17 cellular contexts compared by ENCODE assay signal in genomic region chr19:4889034-4889825, GRCh38. TPM values are rescaled to one million over a fixed set of nuclear protein-coding genes. Genes with fewer than 3 reads are reported as not detected.
A peak's percentile ranks its signal among the peaks of the same experiment; 100 is the strongest.
DNase-seq lines count a peak whose midpoint lies in the region; ATAC-seq and TF ChIP-seq lines count a peak whose summit lies in the region.
"Had no signal": no experiment of that assay in that cellular context is flagged by ENCODE, and none has a peak within 500 bp of the region (broad histone marks: within the 10 kb centered on the region; RNA-seq: fewer than 3 reads in every experiment).

No MANE protein-coding gene starts in this region.

- H3K27me3 ChIP-seq in adipocyte (replicated peaks; ENCODE audit: control insufficient read depth, insufficient read depth, low read length) (no peaks in the 10 kb centered on the region), uterus (no peaks in the 10 kb centered on the region)

- H3K4me3 ChIP-seq in adipocyte (ENCODE audit: low read length), result no peak overlapping the region
- H3K4me3 ChIP-seq in foreskin fibroblast (ENCODE audit: low read depth in 1 of 2, low read length in 2 of 2), result no peak overlapping the region
- no peak overlapping the region for H3K4me3 ChIP-seq in uterus
- H3K4me3 ChIP-seq: gastroesophageal sphincter had no signal

- no peaks in the 10 kb centered on the region for H3K36me3 ChIP-seq in adipocyte (ENCODE audit: control insufficient read depth, insufficient read depth, low read length, severe bottlenecking)
- H3K36me3 ChIP-seq in uterus, result no peaks in the 10 kb centered on the region
- H3K36me3 ChIP-seq: gastroesophageal sphincter had no signal

- H3K4me1 ChIP-seq in adipocyte (ENCODE audit: control insufficient read depth, insufficient read depth, low read length) (no peaks in the 10 kb centered on the region), uterus (no peaks in the 10 kb centered on the region)
- H3K4me1 ChIP-seq: gastroesophageal sphincter had no signal

- DNase-seq in D341Med (ENCODE audit: low spot score) (peak; percentile 77), LHCN-M2 (ENCODE audit: low read depth) (peak; percentile 55), adipocyte (ENCODE audit: low read depth) (peak; percentile 46), foreskin fibroblast (peak; percentile 87 to 92), uterus (no peak)
- DNase-seq in stimulated activated CD4-positive, alpha-beta T cell treated with anti-CD3 and anti-CD28 coated beads, Interleukin-2, amount 100 ng/mL, for 24 hours, result no peak
- DNase-seq: GF-D8; NCI-H146; NCI-H526 treated with DMSO at 0.1 percent for 48 hours; stimulated activated CD4-positive, alpha-beta T cell treated with anti-CD3 and anti-CD28 coated beads, Interleukin-4, amount 100 ng/mL, for 24 hours; stimulated activated naive CD8-positive, alpha-beta T cell treated with anti-CD3 and anti-CD28 coated beads, Interleukin-15, Interleukin-2, amounts not matched to agents 100 U/mL and 50 U/mL, for 24 hours had no signal

- H3K9ac ChIP-seq in adipocyte (ENCODE audit: low read length), result no peak overlapping the region

- ATAC-seq in GM18498 (IDR thresholded peaks at IDR 0.05; ENCODE audit: unreplicated experiment), result no peak
- ATAC-seq in GM21390 (IDR thresholded peaks at IDR 0.05; ENCODE audit: unreplicated experiment), result no peak
- ATAC-seq: activated naive CD4-positive, alpha-beta T cell treated with anti-CD3 and anti-CD28 coated beads, Interleukin-2, amount 50 U/mL, for 72 hours; gastroesophageal sphincter; stimulated activated naive CD8-positive, alpha-beta T cell treated with anti-CD3 and anti-CD28 coated beads, Interleukin-15, Interleukin-2, amounts not matched to agents 100 U/mL and 50 U/mL, for 24 hours; WTC11 had no signal

- no peak overlapping the region for H3K27ac ChIP-seq in uterus
- H3K27ac ChIP-seq: gastroesophageal sphincter had no signal

- no peak for TF ChIP-seq POLR2A in uterus (IDR thresholded peaks at IDR 0.05)

- no peak for TF ChIP-seq CTCF in foreskin fibroblast (IDR thresholded peaks at IDR 0.05; ENCODE audit: low read depth, low read length)
- TF ChIP-seq CTCF in uterus (IDR thresholded peaks at IDR 0.05), result no peak

- no peaks in the 10 kb centered on the region for H3K9me3 ChIP-seq in adipocyte (ENCODE audit: control insufficient read depth, low read length)
- H3K9me3 ChIP-seq in uterus, result no peaks in the 10 kb centered on the region
- H3K9me3 ChIP-seq: gastroesophageal sphincter had no signal

- intact Hi-C loops in uterus (cut with DNase I; ENCODE audit: low total_unique reads), result no loop called here

RNA-seq across cellular contexts. Expression of gene ARRDC5, which starts 13.5 kb away (rescaled TPM):
- not detected in 2 replicates for total RNA-seq in LHCN-M2 (2014; rRNA removed)
- not detected for polyA plus RNA-seq in LHCN-M2 (2012)
- under 1 TPM in 2 of 4 donors, not detected in 2; 0.26 to 0.70 TPM for total RNA-seq in uterus
- total RNA-seq: kidney epithelial cell, WTC11 had no signal

RNA-seq across cellular contexts. Expression of gene UHRF1, which starts 20.1 kb away (rescaled TPM):
- total RNA-seq in LHCN-M2 (2014; rRNA removed), result 122 and 132 TPM in 2 replicates
- polyA plus RNA-seq in LHCN-M2 (2012), result 53.5 TPM
- 10 to 100 TPM in 1 of 4 donors, under 1 TPM in 2, not detected in 1; 0.46 to 21.8 (median 0.77) TPM for total RNA-seq in uterus

RNA-seq across cellular contexts. Expression of gene PLIN3, which starts 21.8 kb away (rescaled TPM):
- 333 and 379 TPM in 2 replicates for total RNA-seq in LHCN-M2 (2014; rRNA removed)
- polyA plus RNA-seq in LHCN-M2 (2012), result 329 TPM
- 10 to 100 TPM; 18.7 to 60.8 (median 27.9) TPM for total RNA-seq in uterus

RNA-seq across cellular contexts. Expression of gene TICAM1, which starts 57.7 kb away (rescaled TPM):
- total RNA-seq in LHCN-M2 (2014; rRNA removed), result 2.9 and 3.5 TPM in 2 replicates
- polyA plus RNA-seq in LHCN-M2 (2012), result 12.7 TPM
- total RNA-seq in uterus, result 10 to 100 TPM in 1 of 4 donors, 1 to 10 TPM in 2, under 1 TPM in 1; under 0.01 to 13.0 (median 2.3) TPM

Comparison
In these comparisons a context has a peak if more than half of its experiments do, and no peak if none do; other contexts are left out.
1. DNase-seq: peak in D341Med (single experiment), LHCN-M2 (single experiment), adipocyte (single experiment) and foreskin fibroblast (2 of 2); none in uterus (0 of 2) and stimulated activated CD4-positive, alpha-beta T cell treated with anti-CD3 and anti-CD28 coated beads, Interleukin-2, amount 100 ng/mL, for 24 hours (0 of 2).